In the genomic region with DNA sequence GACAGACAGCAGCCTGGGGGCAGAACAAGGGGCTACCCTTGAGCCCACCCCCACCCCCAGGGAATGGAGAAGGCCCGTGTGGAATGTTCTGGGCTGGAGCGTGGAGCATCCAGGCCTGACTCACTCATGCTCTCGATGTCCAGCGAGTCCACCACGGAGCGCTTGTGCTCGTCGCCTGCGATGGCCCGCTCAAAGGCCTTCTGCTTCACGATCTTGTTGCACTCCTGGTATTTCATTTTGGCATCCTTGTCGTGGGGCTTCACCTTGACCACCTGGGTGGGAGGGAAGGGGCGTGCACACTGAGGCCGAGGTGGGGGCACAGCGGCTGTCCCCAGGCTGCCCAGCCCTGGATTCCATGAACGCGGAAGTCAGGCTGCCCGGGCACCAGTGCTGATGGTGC, we compare ENCODE assay signal across 3 cellular contexts. TPM values are rescaled to one million over a fixed set of nuclear protein-coding genes. Genes with fewer than 3 reads are reported as not detected.
"Had no signal": no experiment of that assay in that cellular context is flagged by ENCODE, and none has a peak within 500 bp of the region (broad histone marks: within the 10 kb centered on the region; RNA-seq: fewer than 3 reads in every experiment).

No MANE protein-coding gene starts in this region.

RNA-seq across cellular contexts. Expression of gene PNMA8B, which starts 31.1 kb away (rescaled TPM):
- total RNA-seq: LHCN-M2, MCF 10A, NCI-H460 had no signal

RNA-seq across cellular contexts. Expression of gene PNMA8A, which starts 55.4 kb away (rescaled TPM):
- total RNA-seq: NCI-H460 had no signal
